In the genomic region with DNA sequence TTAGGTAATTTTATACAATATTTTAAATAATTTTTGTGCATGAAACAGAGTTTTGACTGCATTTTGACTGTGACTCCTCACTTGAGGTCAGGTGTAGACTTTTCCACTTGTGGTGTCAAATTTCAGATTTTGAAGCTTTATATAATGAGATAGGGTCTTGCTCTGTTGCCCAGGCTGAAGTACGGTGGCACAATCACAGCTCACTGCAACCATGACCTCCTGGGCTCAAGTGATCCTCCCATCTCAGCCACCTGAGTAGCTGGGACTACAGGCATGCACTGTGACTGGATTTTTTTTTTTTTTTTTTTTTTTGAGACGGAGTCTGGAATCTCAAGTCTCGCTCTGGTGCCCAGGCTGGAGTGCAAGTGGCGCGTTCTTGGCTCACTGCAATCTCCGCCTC, we compare ENCODE assay signal across 2 cellular contexts.
TF ChIP-seq lines count a peak whose summit lies in the region.

No MANE protein-coding gene starts in this region.

TF ChIP-seq in HepG2, 621 proteins besides CTCF, POLR2A, EP300 and RAD21:
- TF ChIP-seq, protein P1, sequence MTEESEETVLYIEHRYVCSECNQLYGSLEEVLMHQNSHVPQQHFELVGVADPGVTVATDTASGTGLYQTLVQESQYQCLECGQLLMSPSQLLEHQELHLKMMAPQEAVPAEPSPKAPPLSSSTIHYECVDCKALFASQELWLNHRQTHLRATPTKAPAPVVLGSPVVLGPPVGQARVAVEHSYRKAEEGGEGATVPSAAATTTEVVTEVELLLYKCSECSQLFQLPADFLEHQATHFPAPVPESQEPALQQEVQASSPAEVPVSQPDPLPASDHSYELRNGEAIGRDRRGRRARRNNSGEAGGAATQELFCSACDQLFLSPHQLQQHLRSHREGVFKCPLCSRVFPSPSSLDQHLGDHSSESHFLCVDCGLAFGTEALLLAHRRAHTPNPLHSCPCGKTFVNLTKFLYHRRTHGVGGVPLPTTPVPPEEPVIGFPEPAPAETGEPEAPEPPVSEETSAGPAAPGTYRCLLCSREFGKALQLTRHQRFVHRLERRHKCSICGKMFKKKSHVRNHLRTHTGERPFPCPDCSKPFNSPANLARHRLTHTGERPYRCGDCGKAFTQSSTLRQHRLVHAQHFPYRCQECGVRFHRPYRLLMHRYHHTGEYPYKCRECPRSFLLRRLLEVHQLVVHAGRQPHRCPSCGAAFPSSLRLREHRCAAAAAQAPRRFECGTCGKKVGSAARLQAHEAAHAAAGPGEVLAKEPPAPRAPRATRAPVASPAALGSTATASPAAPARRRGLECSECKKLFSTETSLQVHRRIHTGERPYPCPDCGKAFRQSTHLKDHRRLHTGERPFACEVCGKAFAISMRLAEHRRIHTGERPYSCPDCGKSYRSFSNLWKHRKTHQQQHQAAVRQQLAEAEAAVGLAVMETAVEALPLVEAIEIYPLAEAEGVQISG (CRISPR knock-in tag; IDR thresholded peaks at IDR 0.05) = no peak
- TF ChIP-seq YY1 (IDR thresholded peaks at IDR 0.05; ENCODE audit: insufficient read depth, insufficient replicate concordance, low read depth, low read length) = no peak
- TF ChIP-seq ZNF7 (CRISPR knock-in tag; IDR thresholded peaks at IDR 0.05) = no peak
- TF ChIP-seq RXRA (CRISPR knock-in tag; IDR thresholded peaks at IDR 0.05) = no peak
- TF ChIP-seq SIX1 (CRISPR knock-in tag; IDR thresholded peaks at IDR 0.05; ENCODE audit: borderline replicate concordance) = 0 out of 2 replicates have a peak, but pooled peaks have one; percentile 30
- TF ChIP-seq, protein P2, sequence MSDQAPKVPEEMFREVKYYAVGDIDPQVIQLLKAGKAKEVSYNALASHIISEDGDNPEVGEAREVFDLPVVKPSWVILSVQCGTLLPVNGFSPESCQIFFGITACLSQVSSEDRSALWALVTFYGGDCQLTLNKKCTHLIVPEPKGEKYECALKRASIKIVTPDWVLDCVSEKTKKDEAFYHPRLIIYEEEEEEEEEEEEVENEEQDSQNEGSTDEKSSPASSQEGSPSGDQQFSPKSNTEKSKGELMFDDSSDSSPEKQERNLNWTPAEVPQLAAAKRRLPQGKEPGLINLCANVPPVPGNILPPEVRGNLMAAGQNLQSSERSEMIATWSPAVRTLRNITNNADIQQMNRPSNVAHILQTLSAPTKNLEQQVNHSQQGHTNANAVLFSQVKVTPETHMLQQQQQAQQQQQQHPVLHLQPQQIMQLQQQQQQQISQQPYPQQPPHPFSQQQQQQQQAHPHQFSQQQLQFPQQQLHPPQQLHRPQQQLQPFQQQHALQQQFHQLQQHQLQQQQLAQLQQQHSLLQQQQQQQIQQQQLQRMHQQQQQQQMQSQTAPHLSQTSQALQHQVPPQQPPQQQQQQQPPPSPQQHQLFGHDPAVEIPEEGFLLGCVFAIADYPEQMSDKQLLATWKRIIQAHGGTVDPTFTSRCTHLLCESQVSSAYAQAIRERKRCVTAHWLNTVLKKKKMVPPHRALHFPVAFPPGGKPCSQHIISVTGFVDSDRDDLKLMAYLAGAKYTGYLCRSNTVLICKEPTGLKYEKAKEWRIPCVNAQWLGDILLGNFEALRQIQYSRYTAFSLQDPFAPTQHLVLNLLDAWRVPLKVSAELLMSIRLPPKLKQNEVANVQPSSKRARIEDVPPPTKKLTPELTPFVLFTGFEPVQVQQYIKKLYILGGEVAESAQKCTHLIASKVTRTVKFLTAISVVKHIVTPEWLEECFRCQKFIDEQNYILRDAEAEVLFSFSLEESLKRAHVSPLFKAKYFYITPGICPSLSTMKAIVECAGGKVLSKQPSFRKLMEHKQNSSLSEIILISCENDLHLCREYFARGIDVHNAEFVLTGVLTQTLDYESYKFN (CRISPR knock-in tag; conservative IDR thresholded peaks at IDR 0.05) = no peak
- no peak for TF ChIP-seq NRL (CRISPR knock-in tag; IDR thresholded peaks at IDR 0.05; ENCODE audit: borderline replicate concordance)
- peak; percentile 87 for TF ChIP-seq ZNF121 (CRISPR knock-in tag; IDR thresholded peaks at IDR 0.05)
- TF ChIP-seq, protein P3, sequence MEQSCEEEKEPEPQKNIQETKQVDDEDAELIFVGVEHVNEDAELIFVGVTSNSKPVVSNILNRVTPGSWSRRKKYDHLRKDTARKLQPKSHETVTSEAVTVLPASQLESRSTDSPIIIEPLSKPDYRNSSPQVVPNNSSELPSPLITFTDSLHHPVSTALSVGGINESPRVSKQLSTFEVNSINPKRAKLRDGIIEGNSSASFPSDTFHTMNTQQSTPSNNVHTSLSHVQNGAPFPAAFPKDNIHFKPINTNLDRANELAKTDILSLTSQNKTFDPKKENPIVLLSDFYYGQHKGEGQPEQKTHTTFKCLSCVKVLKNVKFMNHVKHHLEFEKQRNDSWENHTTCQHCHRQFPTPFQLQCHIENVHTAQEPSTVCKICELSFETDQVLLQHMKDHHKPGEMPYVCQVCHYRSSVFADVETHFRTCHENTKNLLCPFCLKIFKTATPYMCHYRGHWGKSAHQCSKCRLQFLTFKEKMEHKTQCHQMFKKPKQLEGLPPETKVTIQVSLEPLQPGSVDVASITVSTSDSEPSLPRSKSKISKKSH (CRISPR knock-in tag; IDR thresholded peaks at IDR 0.05; ENCODE audit: borderline replicate concordance) = no peak
TF ChIP-seq in HepG2: peak in this region for 2.

TF ChIP-seq in WTC11, 78 proteins besides CTCF, POLR2A, EP300 and RAD21 (continued from another document):
- TF ChIP-seq, protein P4, sequence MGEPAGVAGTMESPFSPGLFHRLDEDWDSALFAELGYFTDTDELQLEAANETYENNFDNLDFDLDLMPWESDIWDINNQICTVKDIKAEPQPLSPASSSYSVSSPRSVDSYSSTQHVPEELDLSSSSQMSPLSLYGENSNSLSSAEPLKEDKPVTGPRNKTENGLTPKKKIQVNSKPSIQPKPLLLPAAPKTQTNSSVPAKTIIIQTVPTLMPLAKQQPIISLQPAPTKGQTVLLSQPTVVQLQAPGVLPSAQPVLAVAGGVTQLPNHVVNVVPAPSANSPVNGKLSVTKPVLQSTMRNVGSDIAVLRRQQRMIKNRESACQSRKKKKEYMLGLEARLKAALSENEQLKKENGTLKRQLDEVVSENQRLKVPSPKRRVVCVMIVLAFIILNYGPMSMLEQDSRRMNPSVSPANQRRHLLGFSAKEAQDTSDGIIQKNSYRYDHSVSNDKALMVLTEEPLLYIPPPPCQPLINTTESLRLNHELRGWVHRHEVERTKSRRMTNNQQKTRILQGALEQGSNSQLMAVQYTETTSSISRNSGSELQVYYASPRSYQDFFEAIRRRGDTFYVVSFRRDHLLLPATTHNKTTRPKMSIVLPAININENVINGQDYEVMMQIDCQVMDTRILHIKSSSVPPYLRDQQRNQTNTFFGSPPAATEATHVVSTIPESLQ (CRISPR knock-in tag; IDR thresholded peaks at IDR 0.05) = no peak
